Comparison of ENCODE assay signal across 1 cellular context in the genomic region with DNA sequence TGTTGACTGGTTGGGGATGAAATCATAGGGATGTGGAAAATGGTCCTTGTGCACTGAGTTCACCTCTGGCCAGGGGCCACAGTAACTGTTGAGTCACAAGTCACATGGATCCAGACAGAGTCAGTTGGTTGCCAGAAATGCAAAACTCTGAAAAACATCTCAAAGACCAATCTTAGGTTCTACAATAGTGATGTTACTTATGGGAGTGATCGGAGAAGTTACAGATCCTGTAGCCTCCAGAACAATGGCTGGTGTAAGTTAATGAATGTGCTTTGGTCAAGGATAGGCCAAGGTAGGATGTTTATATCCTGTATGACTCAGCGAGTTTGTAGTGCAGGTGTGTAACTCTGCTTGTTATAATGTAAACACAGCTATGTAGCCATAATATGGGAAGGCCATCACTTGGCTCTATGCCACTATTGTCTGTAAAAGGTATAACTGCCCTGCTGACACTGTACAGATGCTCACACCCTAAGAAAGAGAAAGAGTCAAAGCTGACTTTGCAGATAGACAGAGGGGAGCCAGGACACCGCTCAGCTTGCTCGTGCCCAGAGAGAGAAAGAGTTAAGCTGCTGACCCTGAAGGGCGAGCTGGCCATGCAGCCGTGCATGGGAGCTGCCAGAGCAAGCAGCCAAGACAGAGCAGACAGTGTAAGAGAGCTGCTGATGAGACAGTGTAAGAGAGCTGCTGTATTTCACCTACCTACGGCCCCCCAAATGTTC.
TF ChIP-seq lines count a peak whose summit lies in the region.

No MANE protein-coding gene starts in this region.

TF ChIP-seq in K562, 482 proteins besides CTCF, POLR2A, EP300 and RAD21 (continued from another document):
- TF ChIP-seq CHD2 (IDR thresholded peaks at IDR 0.05; ENCODE audit: low read depth, low read length) = no peak
- TF ChIP-seq ZBTB17 (CRISPR knock-in tag; IDR thresholded peaks at IDR 0.05) = no peak
- TF ChIP-seq, protein P1, sequence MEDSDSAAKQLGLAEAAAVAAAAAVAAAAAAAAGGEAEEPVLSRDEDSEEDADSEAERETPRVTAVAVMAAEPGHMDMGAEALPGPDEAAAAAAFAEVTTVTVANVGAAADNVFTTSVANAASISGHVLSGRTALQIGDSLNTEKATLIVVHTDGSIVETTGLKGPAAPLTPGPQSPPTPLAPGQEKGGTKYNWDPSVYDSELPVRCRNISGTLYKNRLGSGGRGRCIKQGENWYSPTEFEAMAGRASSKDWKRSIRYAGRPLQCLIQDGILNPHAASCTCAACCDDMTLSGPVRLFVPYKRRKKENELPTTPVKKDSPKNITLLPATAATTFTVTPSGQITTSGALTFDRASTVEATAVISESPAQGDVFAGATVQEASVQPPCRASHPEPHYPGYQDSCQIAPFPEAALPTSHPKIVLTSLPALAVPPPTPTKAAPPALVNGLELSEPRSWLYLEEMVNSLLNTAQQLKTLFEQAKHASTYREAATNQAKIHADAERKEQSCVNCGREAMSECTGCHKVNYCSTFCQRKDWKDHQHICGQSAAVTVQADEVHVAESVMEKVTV (CRISPR knock-in tag; IDR thresholded peaks at IDR 0.05) = no peak
- TF ChIP-seq ESRRB (CRISPR knock-in tag; IDR thresholded peaks at IDR 0.05; ENCODE audit: borderline replicate concordance) = no peak
- TF ChIP-seq POLR2B (IDR thresholded peaks at IDR 0.05; ENCODE audit: low read depth, partially characterized antibody) = no peak
- no peak for TF ChIP-seq ZNF274 (IDR thresholded peaks at IDR 0.05; ENCODE audit: borderline replicate concordance, low read depth, low read length)
- 0 out of 2 replicates have a peak, but pooled peaks have one; percentile 16 for TF ChIP-seq MAFG (tag; conservative IDR thresholded peaks at IDR 0.05)
- TF ChIP-seq, protein P2, sequence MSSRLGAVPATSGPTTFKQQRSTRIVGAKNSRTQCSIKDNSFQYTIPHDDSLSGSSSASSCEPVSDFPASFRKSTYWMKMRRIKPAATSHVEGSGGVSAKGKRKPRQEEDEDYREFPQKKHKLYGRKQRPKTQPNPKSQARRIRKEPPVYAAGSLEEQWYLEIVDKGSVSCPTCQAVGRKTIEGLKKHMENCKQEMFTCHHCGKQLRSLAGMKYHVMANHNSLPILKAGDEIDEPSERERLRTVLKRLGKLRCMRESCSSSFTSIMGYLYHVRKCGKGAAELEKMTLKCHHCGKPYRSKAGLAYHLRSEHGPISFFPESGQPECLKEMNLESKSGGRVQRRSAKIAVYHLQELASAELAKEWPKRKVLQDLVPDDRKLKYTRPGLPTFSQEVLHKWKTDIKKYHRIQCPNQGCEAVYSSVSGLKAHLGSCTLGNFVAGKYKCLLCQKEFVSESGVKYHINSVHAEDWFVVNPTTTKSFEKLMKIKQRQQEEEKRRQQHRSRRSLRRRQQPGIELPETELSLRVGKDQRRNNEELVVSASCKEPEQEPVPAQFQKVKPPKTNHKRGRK (tag; IDR thresholded peaks at IDR 0.05) = no peak
- TF ChIP-seq BDP1 (IDR thresholded peaks at IDR 0.05; ENCODE audit: insufficient read depth, insufficient read length) = no peak
